1 cellular context compared by ENCODE assay signal in the genomic region with DNA sequence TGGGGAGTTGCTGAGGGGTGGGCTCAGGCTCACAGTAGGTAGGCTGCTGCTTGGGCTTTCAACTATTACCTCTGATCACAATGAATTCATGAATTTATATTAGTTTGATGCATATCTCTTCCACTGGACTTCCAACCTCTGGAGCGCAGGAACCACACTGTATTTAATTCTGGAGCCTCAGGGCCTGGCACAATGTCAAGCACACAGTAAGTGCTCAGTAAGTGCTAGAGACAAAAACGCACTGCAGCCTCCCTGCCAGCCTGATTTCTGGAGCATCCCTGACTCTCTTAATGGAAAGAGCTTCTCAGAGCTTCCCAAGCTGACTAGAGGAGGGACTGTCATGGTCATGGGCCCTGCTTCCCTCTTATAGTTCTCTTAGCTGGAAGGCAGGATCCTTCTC.
TF ChIP-seq lines count a peak whose summit lies in the region.

No MANE protein-coding gene starts in this region.

TF ChIP-seq in H1, 55 proteins besides CTCF, POLR2A, EP300 and RAD21:
- TF ChIP-seq, protein P1, sequence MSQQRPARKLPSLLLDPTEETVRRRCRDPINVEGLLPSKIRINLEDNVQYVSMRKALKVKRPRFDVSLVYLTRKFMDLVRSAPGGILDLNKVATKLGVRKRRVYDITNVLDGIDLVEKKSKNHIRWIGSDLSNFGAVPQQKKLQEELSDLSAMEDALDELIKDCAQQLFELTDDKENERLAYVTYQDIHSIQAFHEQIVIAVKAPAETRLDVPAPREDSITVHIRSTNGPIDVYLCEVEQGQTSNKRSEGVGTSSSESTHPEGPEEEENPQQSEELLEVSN (IDR thresholded peaks at IDR 0.05) = no peak
- no peak for TF ChIP-seq SP2 (IDR thresholded peaks at IDR 0.05; ENCODE audit: low read length)
- TF ChIP-seq GABPA (IDR thresholded peaks at IDR 0.05; ENCODE audit: borderline replicate concordance, insufficient read depth, low read length) = no peak
- no peak for TF ChIP-seq SIN3A (conservative IDR thresholded peaks at IDR 0.05 in 1 of 2, IDR thresholded peaks at IDR 0.05 in 1 of 2; ENCODE audit: low read depth in 1 of 2, low read length in 2 of 2)
- TF ChIP-seq JUN (IDR thresholded peaks at IDR 0.05; ENCODE audit: low read depth, low read length) = no peak
- no peak for TF ChIP-seq CEBPB (IDR thresholded peaks at IDR 0.05; ENCODE audit: low read depth, low read length)
- TF ChIP-seq TBP (IDR thresholded peaks at IDR 0.05; ENCODE audit: low read depth, low read length) = no peak
- TF ChIP-seq, protein P2, sequence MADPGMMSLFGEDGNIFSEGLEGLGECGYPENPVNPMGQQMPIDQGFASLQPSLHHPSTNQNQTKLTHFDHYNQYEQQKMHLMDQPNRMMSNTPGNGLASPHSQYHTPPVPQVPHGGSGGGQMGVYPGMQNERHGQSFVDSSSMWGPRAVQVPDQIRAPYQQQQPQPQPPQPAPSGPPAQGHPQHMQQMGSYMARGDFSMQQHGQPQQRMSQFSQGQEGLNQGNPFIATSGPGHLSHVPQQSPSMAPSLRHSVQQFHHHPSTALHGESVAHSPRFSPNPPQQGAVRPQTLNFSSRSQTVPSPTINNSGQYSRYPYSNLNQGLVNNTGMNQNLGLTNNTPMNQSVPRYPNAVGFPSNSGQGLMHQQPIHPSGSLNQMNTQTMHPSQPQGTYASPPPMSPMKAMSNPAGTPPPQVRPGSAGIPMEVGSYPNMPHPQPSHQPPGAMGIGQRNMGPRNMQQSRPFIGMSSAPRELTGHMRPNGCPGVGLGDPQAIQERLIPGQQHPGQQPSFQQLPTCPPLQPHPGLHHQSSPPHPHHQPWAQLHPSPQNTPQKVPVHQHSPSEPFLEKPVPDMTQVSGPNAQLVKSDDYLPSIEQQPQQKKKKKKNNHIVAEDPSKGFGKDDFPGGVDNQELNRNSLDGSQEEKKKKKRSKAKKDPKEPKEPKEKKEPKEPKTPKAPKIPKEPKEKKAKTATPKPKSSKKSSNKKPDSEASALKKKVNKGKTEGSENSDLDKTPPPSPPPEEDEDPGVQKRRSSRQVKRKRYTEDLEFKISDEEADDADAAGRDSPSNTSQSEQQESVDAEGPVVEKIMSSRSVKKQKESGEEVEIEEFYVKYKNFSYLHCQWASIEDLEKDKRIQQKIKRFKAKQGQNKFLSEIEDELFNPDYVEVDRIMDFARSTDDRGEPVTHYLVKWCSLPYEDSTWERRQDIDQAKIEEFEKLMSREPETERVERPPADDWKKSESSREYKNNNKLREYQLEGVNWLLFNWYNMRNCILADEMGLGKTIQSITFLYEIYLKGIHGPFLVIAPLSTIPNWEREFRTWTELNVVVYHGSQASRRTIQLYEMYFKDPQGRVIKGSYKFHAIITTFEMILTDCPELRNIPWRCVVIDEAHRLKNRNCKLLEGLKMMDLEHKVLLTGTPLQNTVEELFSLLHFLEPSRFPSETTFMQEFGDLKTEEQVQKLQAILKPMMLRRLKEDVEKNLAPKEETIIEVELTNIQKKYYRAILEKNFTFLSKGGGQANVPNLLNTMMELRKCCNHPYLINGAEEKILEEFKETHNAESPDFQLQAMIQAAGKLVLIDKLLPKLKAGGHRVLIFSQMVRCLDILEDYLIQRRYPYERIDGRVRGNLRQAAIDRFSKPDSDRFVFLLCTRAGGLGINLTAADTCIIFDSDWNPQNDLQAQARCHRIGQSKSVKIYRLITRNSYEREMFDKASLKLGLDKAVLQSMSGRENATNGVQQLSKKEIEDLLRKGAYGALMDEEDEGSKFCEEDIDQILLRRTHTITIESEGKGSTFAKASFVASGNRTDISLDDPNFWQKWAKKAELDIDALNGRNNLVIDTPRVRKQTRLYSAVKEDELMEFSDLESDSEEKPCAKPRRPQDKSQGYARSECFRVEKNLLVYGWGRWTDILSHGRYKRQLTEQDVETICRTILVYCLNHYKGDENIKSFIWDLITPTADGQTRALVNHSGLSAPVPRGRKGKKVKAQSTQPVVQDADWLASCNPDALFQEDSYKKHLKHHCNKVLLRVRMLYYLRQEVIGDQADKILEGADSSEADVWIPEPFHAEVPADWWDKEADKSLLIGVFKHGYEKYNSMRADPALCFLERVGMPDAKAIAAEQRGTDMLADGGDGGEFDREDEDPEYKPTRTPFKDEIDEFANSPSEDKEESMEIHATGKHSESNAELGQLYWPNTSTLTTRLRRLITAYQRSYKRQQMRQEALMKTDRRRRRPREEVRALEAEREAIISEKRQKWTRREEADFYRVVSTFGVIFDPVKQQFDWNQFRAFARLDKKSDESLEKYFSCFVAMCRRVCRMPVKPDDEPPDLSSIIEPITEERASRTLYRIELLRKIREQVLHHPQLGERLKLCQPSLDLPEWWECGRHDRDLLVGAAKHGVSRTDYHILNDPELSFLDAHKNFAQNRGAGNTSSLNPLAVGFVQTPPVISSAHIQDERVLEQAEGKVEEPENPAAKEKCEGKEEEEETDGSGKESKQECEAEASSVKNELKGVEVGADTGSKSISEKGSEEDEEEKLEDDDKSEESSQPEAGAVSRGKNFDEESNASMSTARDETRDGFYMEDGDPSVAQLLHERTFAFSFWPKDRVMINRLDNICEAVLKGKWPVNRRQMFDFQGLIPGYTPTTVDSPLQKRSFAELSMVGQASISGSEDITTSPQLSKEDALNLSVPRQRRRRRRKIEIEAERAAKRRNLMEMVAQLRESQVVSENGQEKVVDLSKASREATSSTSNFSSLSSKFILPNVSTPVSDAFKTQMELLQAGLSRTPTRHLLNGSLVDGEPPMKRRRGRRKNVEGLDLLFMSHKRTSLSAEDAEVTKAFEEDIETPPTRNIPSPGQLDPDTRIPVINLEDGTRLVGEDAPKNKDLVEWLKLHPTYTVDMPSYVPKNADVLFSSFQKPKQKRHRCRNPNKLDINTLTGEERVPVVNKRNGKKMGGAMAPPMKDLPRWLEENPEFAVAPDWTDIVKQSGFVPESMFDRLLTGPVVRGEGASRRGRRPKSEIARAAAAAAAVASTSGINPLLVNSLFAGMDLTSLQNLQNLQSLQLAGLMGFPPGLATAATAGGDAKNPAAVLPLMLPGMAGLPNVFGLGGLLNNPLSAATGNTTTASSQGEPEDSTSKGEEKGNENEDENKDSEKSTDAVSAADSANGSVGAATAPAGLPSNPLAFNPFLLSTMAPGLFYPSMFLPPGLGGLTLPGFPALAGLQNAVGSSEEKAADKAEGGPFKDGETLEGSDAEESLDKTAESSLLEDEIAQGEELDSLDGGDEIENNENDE (IDR thresholded peaks at IDR 0.05; ENCODE audit: insufficient replicate concordance, low read length) = no peak
- no peak for TF ChIP-seq GTF2F1 (IDR thresholded peaks at IDR 0.05; ENCODE audit: borderline replicate concordance, low read depth, low read length)
- no peak for TF ChIP-seq HDAC2 (IDR thresholded peaks at IDR 0.05; ENCODE audit: borderline replicate concordance in 1 of 2, low read depth in 2 of 2, low read length in 2 of 2)
- TF ChIP-seq CBX5 (IDR thresholded peaks at IDR 0.05; ENCODE audit: low read depth, low read length) = no peak
- no peak for TF ChIP-seq ASH2L (IDR thresholded peaks at IDR 0.05; ENCODE audit: low read length)
- TF ChIP-seq, protein P3, sequence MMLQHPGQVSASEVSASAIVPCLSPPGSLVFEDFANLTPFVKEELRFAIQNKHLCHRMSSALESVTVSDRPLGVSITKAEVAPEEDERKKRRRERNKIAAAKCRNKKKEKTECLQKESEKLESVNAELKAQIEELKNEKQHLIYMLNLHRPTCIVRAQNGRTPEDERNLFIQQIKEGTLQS (IDR thresholded peaks at IDR 0.05; ENCODE audit: insufficient read depth, low read depth, low read length) = no peak
- no peak for TF ChIP-seq BCL11A (IDR thresholded peaks at IDR 0.05; ENCODE audit: low read depth in 2 of 2, low read length in 2 of 2)
- TF ChIP-seq SP1 (IDR thresholded peaks at IDR 0.05; ENCODE audit: low read depth, low read length) = no peak
- TF ChIP-seq RBBP5 (IDR thresholded peaks at IDR 0.05; ENCODE audit: borderline replicate concordance, low read depth, low read length) = no peak
- TF ChIP-seq TCF12 (IDR thresholded peaks at IDR 0.05; ENCODE audit: low read depth, low read length) = no peak
- no peak for TF ChIP-seq SIX5 (IDR thresholded peaks at IDR 0.05; ENCODE audit: low read depth, low read length)
TF ChIP-seq in H1: peak in this region for 0.
